ENCODE assay signal across 24 cellular contexts in the genomic region with DNA sequence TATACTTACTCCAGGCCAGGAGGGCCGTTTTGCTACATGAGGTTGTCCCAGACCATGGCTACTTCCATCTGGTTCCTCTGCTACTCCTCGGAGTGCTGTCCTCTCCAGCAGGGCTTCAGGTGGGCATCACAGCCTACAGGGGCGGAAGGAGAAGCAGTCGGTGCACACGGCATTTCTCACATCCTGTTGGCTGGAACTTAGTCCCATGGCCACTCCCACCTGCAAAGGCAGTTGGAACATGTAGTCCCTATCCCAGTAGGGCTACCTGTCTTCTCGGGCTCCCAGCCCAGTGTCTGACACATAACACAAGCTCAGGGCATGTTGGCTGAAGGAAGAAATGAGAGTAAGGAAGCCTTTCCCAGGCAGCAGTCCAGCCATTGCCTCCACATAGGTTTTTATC. TPM values are rescaled to one million over a fixed set of nuclear protein-coding genes. Genes with fewer than 3 reads are reported as not detected.
"Had no signal": no experiment of that assay in that cellular context is flagged by ENCODE, and none has a peak within 500 bp of the region (broad histone marks: within the 10 kb centered on the region; RNA-seq: fewer than 3 reads in every experiment).

No MANE protein-coding gene starts in this region.

- H3K27ac Mint-ChIP-seq: activated CD4-positive, alpha-beta T cell treated with anti-CD3 and anti-CD28 coated beads, Interleukin-2, amount 10 ng/mL, durations not matched to agents 24 days and 14 days; activated CD8-positive, alpha-beta T cell treated with anti-CD3 and anti-CD28 coated beads for 36 hours; memory B cell; natural killer cell; stimulated activated effector memory CD8-positive, alpha-beta T cell treated with anti-CD3 and anti-CD28 coated beads, Interleukin-12 subunit alpha, Interleukin-12 subunit beta, amount 100 ng/mL, for 72 hours had no signal

- DNase-seq: activated CD4-positive, alpha-beta T cell treated with anti-CD3 and anti-CD28 coated beads, Interleukin-2, amount 10 ng/mL, durations not matched to agents 24 days and 14 days; activated CD8-positive, alpha-beta memory T cell treated with anti-CD3 and anti-CD28 coated beads, Interleukin-2, amount 50 U/mL, for 4 hours; activated CD8-positive, alpha-beta T cell treated with anti-CD3 and anti-CD28 coated beads for 36 hours; activated effector memory CD4-positive, alpha-beta T cell treated with anti-CD3 and anti-CD28 coated beads, Interleukin-2, amount 50 U/mL, for 16 hours; activated naive CD4-positive, alpha-beta T cell treated with anti-CD3 and anti-CD28 coated beads, Interleukin-2, amount 50 U/mL, for 16 hours; activated T-cell treated with anti-CD3 and anti-CD28 coated beads, Interleukin-2, amount 50 U/mL, for 4 hours; aorta; brain microvascular endothelial cell; central memory CD4-positive, alpha-beta T cell; kidney; left ventricle myocardium inferior; natural killer cell; stimulated activated CD4-positive, alpha-beta T cell treated with anti-CD3 and anti-CD28 coated beads, Interleukin-4, amount 100 ng/mL, for 24 hours; T1000; testis; upper lobe of left lung had no signal

- H3K36me3 ChIP-seq: brain microvascular endothelial cell, gastroesophageal sphincter, left ventricle myocardium inferior, neutrophil, upper lobe of left lung had no signal

- H3K9ac ChIP-seq: parathyroid adenoma had no signal

- H3K9me3 ChIP-seq: gastroesophageal sphincter, neutrophil, testis, upper lobe of left lung had no signal

- H3K4me2 ChIP-seq: smooth muscle cell had no signal

- H3K4me3 Mint-ChIP-seq: activated CD4-positive, alpha-beta T cell treated with anti-CD3 and anti-CD28 coated beads, Interleukin-2, amount 10 ng/mL, durations not matched to agents 24 days and 14 days; activated CD8-positive, alpha-beta T cell treated with anti-CD3 and anti-CD28 coated beads for 36 hours; activated T-cell treated with anti-CD3 and anti-CD28 coated beads, Interleukin-2, amount 50 U/mL, for 4 hours; memory B cell; natural killer cell; stimulated activated effector memory CD8-positive, alpha-beta T cell treated with anti-CD3 and anti-CD28 coated beads, Interleukin-12 subunit alpha, Interleukin-12 subunit beta, amount 100 ng/mL, for 72 hours had no signal

- H3K9me3 Mint-ChIP-seq: activated CD4-positive, alpha-beta T cell treated with anti-CD3 and anti-CD28 coated beads, Interleukin-2, amount 10 ng/mL, durations not matched to agents 24 days and 14 days; activated CD8-positive, alpha-beta T cell treated with anti-CD3 and anti-CD28 coated beads for 36 hours; activated T-cell treated with anti-CD3 and anti-CD28 coated beads, Interleukin-2, amount 50 U/mL, for 4 hours; natural killer cell; stimulated activated effector memory CD8-positive, alpha-beta T cell treated with anti-CD3 and anti-CD28 coated beads, Interleukin-12 subunit alpha, Interleukin-12 subunit beta, amount 100 ng/mL, for 72 hours had no signal

- H3K27ac ChIP-seq: brain microvascular endothelial cell, gastroesophageal sphincter, left ventricle myocardium inferior, neutrophil, parathyroid adenoma, testis, upper lobe of left lung had no signal

- H3K4me1 ChIP-seq: gastroesophageal sphincter, left ventricle myocardium inferior, parathyroid adenoma, testis had no signal

- H3K4me1 Mint-ChIP-seq: activated CD4-positive, alpha-beta T cell treated with anti-CD3 and anti-CD28 coated beads, Interleukin-2, amount 10 ng/mL, durations not matched to agents 24 days and 14 days had no signal

- H3K27me3 ChIP-seq: brain microvascular endothelial cell, neutrophil, testis, upper lobe of left lung had no signal

- H2AFZ ChIP-seq: parathyroid adenoma had no signal

- H3K36me3 Mint-ChIP-seq: memory B cell; natural killer cell; stimulated activated effector memory CD8-positive, alpha-beta T cell treated with anti-CD3 and anti-CD28 coated beads, Interleukin-12 subunit alpha, Interleukin-12 subunit beta, amount 100 ng/mL, for 72 hours had no signal

- H3K79me2 ChIP-seq: parathyroid adenoma had no signal

- ATAC-seq: activated CD8-positive, alpha-beta T cell treated with anti-CD3 and anti-CD28 coated beads for 36 hours; activated T-cell treated with anti-CD3 and anti-CD28 coated beads, Interleukin-2, amount 50 U/mL, for 4 hours; gastroesophageal sphincter; natural killer cell; sciatic nerve; stimulated activated effector memory CD8-positive, alpha-beta T cell treated with anti-CD3 and anti-CD28 coated beads, Interleukin-12 subunit alpha, Interleukin-12 subunit beta, amount 100 ng/mL, for 72 hours had no signal

- H3K4me3 ChIP-seq: gastroesophageal sphincter, left ventricle myocardium inferior, smooth muscle cell, testis, upper lobe of left lung had no signal

RNA-seq across cellular contexts. Expression of a gene that starts 7.7 kb away (rescaled TPM):
- total RNA-seq: activated CD4-positive, alpha-beta T cell treated with anti-CD3 and anti-CD28 coated beads, Interleukin-2, amount 10 ng/mL, durations not matched to agents 24 days and 14 days; activated CD8-positive, alpha-beta T cell treated with anti-CD3 and anti-CD28 coated beads for 36 hours; activated T-cell treated with anti-CD3 and anti-CD28 coated beads, Interleukin-2, amount 50 U/mL, for 4 hours; T-helper 1 cell treated with Interleukin-12 subunit alpha and Interleukin-12 subunit beta and Interleukin-4 antibody, amounts not matched to agents 30 ng/mL and 1 ng/mL, for 36 hours had no signal

RNA-seq across cellular contexts. Expression of a gene that starts 24.3 kb away (rescaled TPM):
- total RNA-seq: activated CD4-positive, alpha-beta T cell treated with anti-CD3 and anti-CD28 coated beads, Interleukin-2, amount 10 ng/mL, durations not matched to agents 24 days and 14 days; activated CD8-positive, alpha-beta T cell treated with anti-CD3 and anti-CD28 coated beads for 36 hours; activated T-cell treated with anti-CD3 and anti-CD28 coated beads, Interleukin-2, amount 50 U/mL, for 4 hours; T-helper 1 cell treated with Interleukin-12 subunit alpha and Interleukin-12 subunit beta and Interleukin-4 antibody, amounts not matched to agents 30 ng/mL and 1 ng/mL, for 36 hours had no signal
